ENCODE assay signal across 4 cellular contexts in genomic region chrX:49345402-49345801, GRCh38. TPM values are rescaled to one million over a fixed set of nuclear protein-coding genes. Genes with fewer than 3 reads are reported as not detected.
"Had no signal": no experiment of that assay in that cellular context is flagged by ENCODE, and none has a peak within 500 bp of the region (broad histone marks: within the 10 kb centered on the region; RNA-seq: fewer than 3 reads in every experiment).

No MANE protein-coding gene starts in this region.

RNA-seq across cellular contexts. Expression of gene GAGE13, which starts 14.0 kb away (rescaled TPM):
- total RNA-seq: LHCN-M2, M059J, MCF 10A, NCI-H460 had no signal

RNA-seq across cellular contexts. Expression of gene GAGE12J, which starts 23.6 kb away (rescaled TPM):
- total RNA-seq: LHCN-M2, M059J, MCF 10A, NCI-H460 had no signal

RNA-seq across cellular contexts. Expression of gene GAGE10, which starts 42.0 kb away (rescaled TPM):
- total RNA-seq: LHCN-M2, M059J, MCF 10A, NCI-H460 had no signal
